8 cellular contexts compared by ENCODE assay signal in the genomic region with DNA sequence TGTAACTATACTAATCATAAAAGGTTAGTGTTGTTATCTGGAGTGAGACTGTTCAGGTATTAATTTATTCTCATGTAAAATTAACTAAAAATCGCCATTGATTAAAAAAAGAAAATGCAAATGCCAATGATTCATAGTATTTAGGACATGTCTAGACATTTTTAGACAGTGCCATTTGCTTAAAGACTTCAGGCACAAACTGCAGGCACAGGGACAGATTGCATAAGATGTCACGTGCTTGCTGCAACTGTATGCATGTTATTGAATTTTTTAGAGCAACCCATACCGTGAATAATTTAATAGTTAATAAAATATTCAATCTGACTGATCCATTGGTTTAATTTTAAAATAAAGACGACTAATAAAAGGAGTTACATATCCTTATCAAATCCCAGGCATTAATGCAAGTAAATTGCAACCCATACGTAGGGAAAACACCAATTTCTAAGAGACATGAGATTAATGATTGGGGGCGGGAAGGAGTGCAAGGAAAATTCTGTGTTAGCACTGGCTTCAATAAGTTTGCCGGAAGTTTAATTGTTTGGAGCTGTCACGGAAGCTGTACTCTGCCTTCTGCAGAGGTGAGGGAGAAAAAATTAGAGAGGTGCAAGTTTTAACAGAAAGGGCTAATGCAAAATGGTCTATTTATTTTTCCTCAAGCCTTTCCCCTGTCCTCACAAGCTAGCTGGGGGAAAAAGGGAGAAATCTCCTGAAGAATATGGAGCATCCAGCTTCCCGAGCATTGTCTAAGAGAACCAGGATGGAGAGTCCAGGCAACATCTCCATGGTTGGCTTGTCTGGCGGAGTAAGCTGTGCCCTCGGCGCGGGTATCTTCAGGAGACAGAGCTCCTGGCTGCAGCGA. TPM values are rescaled to one million over a fixed set of nuclear protein-coding genes. Genes with fewer than 3 reads are reported as not detected.
A peak's percentile ranks its signal among the peaks of the same experiment; 100 is the strongest.
DNase-seq lines count a peak whose midpoint lies in the region; ATAC-seq lines count a peak whose summit lies in the region.
"Had no signal": no experiment of that assay in that cellular context is flagged by ENCODE, and none has a peak within 500 bp of the region (broad histone marks: within the 10 kb centered on the region; RNA-seq: fewer than 3 reads in every experiment).

No MANE protein-coding gene starts in this region.

- H3K9me3 Mint-ChIP-seq in stimulated activated memory B cell treated with anti-CD40 and anti-IgM and Interleukin-4, amounts not matched to agents 10 μg/mL and 1 μg/mL and 100 μg/mL, for 72 hours, result no peaks in the 10 kb centered on the region
- H3K9me3 Mint-ChIP-seq: activated B cell treated with CpG ODN at 0.5 μM for 24 hours had no signal

- no peak overlapping the region for H3K4me3 Mint-ChIP-seq in stimulated activated memory B cell treated with anti-CD40 and anti-IgM and Interleukin-4, amounts not matched to agents 10 μg/mL and 1 μg/mL and 100 μg/mL, for 72 hours
- H3K4me3 Mint-ChIP-seq: activated B cell treated with CpG ODN at 0.5 μM for 24 hours had no signal

- peaks cover 49% of the 10 kb centered on the region for H3K27me3 Mint-ChIP-seq in stimulated activated memory B cell treated with anti-CD40 and anti-IgM and Interleukin-4, amounts not matched to agents 10 μg/mL and 1 μg/mL and 100 μg/mL, for 72 hours

- H3K9me3 ChIP-seq in MG63 (no peaks in the 10 kb centered on the region), adipocyte (ENCODE audit: control insufficient read depth, low read length) (no peaks in the 10 kb centered on the region), iPS-18c (ENCODE audit: control insufficient read depth, insufficient read depth, low read length) (no peaks in the 10 kb centered on the region)

- H3K36me3 ChIP-seq in MG63 (no peaks in the 10 kb centered on the region), adipocyte (ENCODE audit: control insufficient read depth, insufficient read depth, low read length, severe bottlenecking) (no peaks in the 10 kb centered on the region)

- ATAC-seq in HG02571 (IDR thresholded peaks at IDR 0.05; ENCODE audit: unreplicated experiment) (no peak), GM21529 (IDR thresholded peaks at IDR 0.05; ENCODE audit: unreplicated experiment) (no peak)
- no peak for ATAC-seq in stimulated activated memory B cell treated with anti-CD40 and anti-IgM and Interleukin-4, amounts not matched to agents 10 μg/mL and 1 μg/mL and 100 μg/mL, for 72 hours

- DNase-seq in MG63 (no peak), adipocyte (ENCODE audit: low read depth) (peak; percentile 79), superior temporal gyrus (ENCODE audit: extremely low spot score) (peak; percentile 79)
- DNase-seq: activated B cell treated with CpG ODN at 0.5 μM for 24 hours had no signal

- peaks cover 7% of the 10 kb centered on the region for H3K4me1 Mint-ChIP-seq in stimulated activated memory B cell treated with anti-CD40 and anti-IgM and Interleukin-4, amounts not matched to agents 10 μg/mL and 1 μg/mL and 100 μg/mL, for 72 hours

- peaks cover 32% of the 10 kb centered on the region for H3K4me1 ChIP-seq in adipocyte (ENCODE audit: control insufficient read depth, insufficient read depth, low read length)

- peaks cover 66% of the 10 kb centered on the region for H3K27me3 ChIP-seq in MG63
- no peaks in the 10 kb centered on the region for H3K27me3 ChIP-seq in adipocyte (replicated peaks; ENCODE audit: control insufficient read depth, insufficient read depth, low read length)

- peak overlapping the region; percentile 75 for H3K9ac ChIP-seq in adipocyte (ENCODE audit: low read length)

- peak overlapping the region; percentile 46 for H3K4me3 ChIP-seq in MG63
- peak overlapping the region; percentile 87 for H3K4me3 ChIP-seq in adipocyte (ENCODE audit: low read length)
- peak overlapping the region; percentile 86 for H3K4me3 ChIP-seq in iPS-18c (ENCODE audit: insufficient read depth, low read depth, low read length)

- H3K36me3 Mint-ChIP-seq in stimulated activated memory B cell treated with anti-CD40 and anti-IgM and Interleukin-4, amounts not matched to agents 10 μg/mL and 1 μg/mL and 100 μg/mL, for 72 hours, result no peaks in the 10 kb centered on the region

- H3K27ac Mint-ChIP-seq in stimulated activated memory B cell treated with anti-CD40 and anti-IgM and Interleukin-4, amounts not matched to agents 10 μg/mL and 1 μg/mL and 100 μg/mL, for 72 hours, result no peak overlapping the region
- H3K27ac Mint-ChIP-seq: activated B cell treated with CpG ODN at 0.5 μM for 24 hours had no signal

RNA-seq across cellular contexts. Expression of a gene that starts 2.9 kb away (rescaled TPM):
- total RNA-seq in MG63 (2014; rRNA removed; shearing (Covaris generic); ENCODE audit: low replicate concordance), result 3.0 and 4.7 TPM in 2 replicates
- total RNA-seq: activated B cell treated with CpG ODN at 0.5 μM for 24 hours had no signal
